ENCODE assay signal across 11 cellular contexts in genomic region chr5:36389245-36389644, GRCh38.
DNase-seq lines count a peak whose midpoint lies in the region; ATAC-seq and TF ChIP-seq lines count a peak whose summit lies in the region.
"Had no signal": no experiment of that assay in that cellular context is flagged by ENCODE, and none has a peak within 500 bp of the region (broad histone marks: within the 10 kb centered on the region; RNA-seq: fewer than 3 reads in every experiment).

No MANE protein-coding gene starts in this region.

- no peaks in the 10 kb centered on the region for H3F3A ChIP-seq in GM23338 (replicated peaks; ENCODE audit: low read depth)
- no peaks in the 10 kb centered on the region for H3F3A ChIP-seq in PC-3 (ENCODE audit: low read length, unreplicated experiment)

- H2AFZ ChIP-seq in GM23338: peak overlapping the region; percentile 69; the same call in 1 of the 2 replicates
- peak overlapping the region; percentile 37 for H2AFZ ChIP-seq in PC-3 (ENCODE audit: low read length)

- no peaks in the 10 kb centered on the region for H3K9me3 ChIP-seq in PC-3 (ENCODE audit: low read length)

- TF ChIP-seq CTCF in GM23338 (conservative IDR thresholded peaks at IDR 0.05; ENCODE audit: low read depth in 2 of 2) (no peak), PC-3 (conservative IDR thresholded peaks at IDR 0.05; ENCODE audit: low read depth, low read length) (no peak)

- no peak overlapping the region for H3K27ac Mint-ChIP-seq in GM23338
- H3K27ac Mint-ChIP-seq: CD4-positive, CD25-positive, alpha-beta regulatory T cell had no signal

- no peak overlapping the region for H3K27ac ChIP-seq in GM23338 (ENCODE audit: low read depth)
- no peak overlapping the region for H3K27ac ChIP-seq in PC-3 (ENCODE audit: low read length)

- H3K36me3 ChIP-seq in GM23338 (ENCODE audit: insufficient read depth) (no peaks in the 10 kb centered on the region), PC-3 (ENCODE audit: low read depth, low read length) (no peaks in the 10 kb centered on the region)

- POLR2A ChIA-PET in PC-3 (lab: Charles Lee; ENCODE audit: unreplicated experiment): interaction anchor here (0.6 kb wide), 1 partner anchor 50 kb away, joined by 3 read pairs; no protein-coding TSS in a partner anchor

- peaks cover 5% of the 10 kb centered on the region for H3K27me3 Mint-ChIP-seq in GM23338 (ENCODE audit: insufficient read depth, low read depth, poor library complexity)

- ATAC-seq in GM23338 (no peak), PC-3 (no peak)
- no peak for ATAC-seq in stimulated activated naive CD8-positive, alpha-beta T cell treated with anti-CD3 and anti-CD28 coated beads, Interleukin-15, Interleukin-2, amounts not matched to agents 100 U/mL and 50 U/mL, for 24 hours

- no peaks in the 10 kb centered on the region for H3K79me2 ChIP-seq in GM23338 (replicated peaks; ENCODE audit: insufficient read depth)
- no peaks in the 10 kb centered on the region for H3K79me2 ChIP-seq in PC-3 (ENCODE audit: low read length)

- H3K4me1 Mint-ChIP-seq in GM23338: peaks cover 10% of the 10 kb centered on the region
- H3K4me1 Mint-ChIP-seq: CD4-positive, CD25-positive, alpha-beta regulatory T cell had no signal

- intact Hi-C loops in PC-3 (cut with micrococcal nuclease): no loop called here

- H3K9me2 ChIP-seq in GM23338 (ENCODE audit: insufficient read depth) (0 out of 2 replicates have a peak, but pooled peaks cover 3% of the 10 kb centered on the region), PC-3 (replicated peaks; ENCODE audit: low read length) (no peaks in the 10 kb centered on the region)

- no peak overlapping the region for H3K9ac ChIP-seq in PC-3 (ENCODE audit: low read length)

- H3K27me3 ChIP-seq in GM23338 (ENCODE audit: insufficient read depth): no peaks in the 10 kb centered on the region
- H3K27me3 ChIP-seq in PC-3 (ENCODE audit: low read length): no peaks in the 10 kb centered on the region

- CTCF ChIA-PET in PC-3 (lab: Charles Lee): no interaction called here

- no peaks in the 10 kb centered on the region for H3K9me3 Mint-ChIP-seq in GM23338
- H3K9me3 Mint-ChIP-seq: CD4-positive, CD25-positive, alpha-beta regulatory T cell had no signal

- H3K4me2 ChIP-seq in GM23338 (no peak overlapping the region), PC-3 (ENCODE audit: low read length) (no peak overlapping the region)

- H3K4me3 Mint-ChIP-seq in GM23338: no peak overlapping the region
- H3K4me3 Mint-ChIP-seq: CD4-positive, CD25-positive, alpha-beta regulatory T cell had no signal

- no TSS peak for BruUV-seq in PC-3 (replicated peaks; lab: Mats Ljungman, UMichigan)

- H3K4me1 ChIP-seq in GM23338 (ENCODE audit: insufficient read depth) (no peaks in the 10 kb centered on the region), PC-3 (ENCODE audit: insufficient read depth, low read length) (no peaks in the 10 kb centered on the region)

- no peak for DNase-seq in GM23338 (ENCODE audit: low spot score)
- no peak for DNase-seq in PC-3
- peak; percentile 44 for DNase-seq in globus pallidus (ENCODE audit: low spot score)
- peak; percentile 68 for DNase-seq in pons (ENCODE audit: low spot score)
- no peak for DNase-seq in EL
- DNase-seq in NCI-H82 (lab: John Stamatoyannopoulos, UW): no peak
- no peak for DNase-seq in stimulated activated naive CD8-positive, alpha-beta T cell treated with anti-CD3 and anti-CD28 coated beads, Interleukin-15, Interleukin-2, amounts not matched to agents 100 U/mL and 50 U/mL, for 24 hours
- DNase-seq in iPS-NIHi7 (ENCODE audit: extremely low spot score): no peak
- DNase-seq: activated CD4-positive, alpha-beta T cell treated with anti-CD3 and anti-CD28 coated beads, Interleukin-2, amount 50 U/mL, for 48 hours; activated gamma-delta T cell; CD4-positive, CD25-positive, alpha-beta regulatory T cell had no signal

- H3K4me3 ChIP-seq in GM23338: no peak overlapping the region
- no peak overlapping the region for H3K4me3 ChIP-seq in PC-3 (ENCODE audit: low read length)

- H4K20me1 ChIP-seq in GM23338 (replicated peaks; ENCODE audit: insufficient read depth) (no peaks in the 10 kb centered on the region), PC-3 (ENCODE audit: low read length) (no peaks in the 10 kb centered on the region)

- H3K36me3 Mint-ChIP-seq in GM23338 (ENCODE audit: low read depth): no peaks in the 10 kb centered on the region
- H3K36me3 Mint-ChIP-seq: CD4-positive, CD25-positive, alpha-beta regulatory T cell had no signal

TF ChIP-seq in GM23338, 12 proteins besides CTCF, POLR2A, EP300 and RAD21 (continues in another document):
- TF ChIP-seq ZNF462 (CRISPR knock-in tag; IDR thresholded peaks at IDR 0.05): no peak
- no peak for TF ChIP-seq CREB1 (CRISPR knock-in tag; IDR thresholded peaks at IDR 0.05; ENCODE audit: low read depth)
- no peak for TF ChIP-seq ETS1 (IDR thresholded peaks at IDR 0.05)
- no peak for TF ChIP-seq STAT1 (IDR thresholded peaks at IDR 0.05; ENCODE audit: unreplicated experiment)
- no peak for TF ChIP-seq EZH2phosphoT487 (IDR thresholded peaks at IDR 0.05; ENCODE audit: unreplicated experiment)
- TF ChIP-seq ZNF114 (CRISPR knock-in tag; IDR thresholded peaks at IDR 0.05): no peak
- no peak for TF ChIP-seq JUNB (IDR thresholded peaks at IDR 0.05; ENCODE audit: unreplicated experiment)
- TF ChIP-seq EZH2 (IDR thresholded peaks at IDR 0.05; ENCODE audit: low read depth, unreplicated experiment): no peak
- no peak for TF ChIP-seq NANOG (IDR thresholded peaks at IDR 0.05; ENCODE audit: borderline replicate concordance)
- no peak for TF ChIP-seq ZNF331 (CRISPR knock-in tag; IDR thresholded peaks at IDR 0.05; ENCODE audit: low read depth)
- no peak for TF ChIP-seq POLR2AphosphoS5 (IDR thresholded peaks at IDR 0.05; ENCODE audit: low read depth)

Comparison
In these comparisons a context has a peak if more than half of its experiments do, and no peak if none do; other contexts are left out.
1. DNase-seq: peak in globus pallidus (single experiment) and pons (single experiment); none in GM23338 (single experiment), PC-3 (single experiment), EL (single experiment), NCI-H82 (single experiment), stimulated activated naive CD8-positive, alpha-beta T cell treated with anti-CD3 and anti-CD28 coated beads, Interleukin-15, Interleukin-2, amounts not matched to agents 100 U/mL and 50 U/mL, for 24 hours (single experiment) and iPS-NIHi7 (single experiment).